In genomic region chr2:71330585-71331330, GRCh38 we compare ENCODE assay signal across 8 cellular contexts. TPM values are rescaled to one million over a fixed set of nuclear protein-coding genes. Genes with fewer than 3 reads are reported as not detected.
DNase-seq lines count a peak whose midpoint lies in the region; ATAC-seq and TF ChIP-seq lines count a peak whose summit lies in the region.

No MANE protein-coding gene starts in this region.

- no peaks in the 10 kb centered on the region for H3K9me3 Mint-ChIP-seq in activated T-cell treated with anti-CD3 and anti-CD28 coated beads, Interleukin-2, amount 50 U/mL, for 24 hours
- no peaks in the 10 kb centered on the region for H3K9me3 Mint-ChIP-seq in activated CD4-positive, alpha-beta memory T cell treated with anti-CD3 and anti-CD28 coated beads for 36 hours

- POLR2A ChIA-PET in activated CD4-positive, alpha-beta memory T cell treated with anti-CD3 and anti-CD28 coated beads for 36 hours (lab: Charles Lee), result interaction anchor here (1.3 to 2.3 kb wide), 2 partner anchors 22 to 104 kb away, joined by 5 to 10 read pairs; partner anchors contain the start of gene PAIP2B

- no peak overlapping the region for H3K27ac Mint-ChIP-seq in activated T-cell treated with anti-CD3 and anti-CD28 coated beads, Interleukin-2, amount 50 U/mL, for 24 hours
- H3K27ac Mint-ChIP-seq in activated CD4-positive, alpha-beta memory T cell treated with anti-CD3 and anti-CD28 coated beads for 36 hours, result no peak overlapping the region

- intact Hi-C loops in activated CD4-positive, alpha-beta memory T cell treated with anti-CD3 and anti-CD28 coated beads for 36 hours (cut with micrococcal nuclease), result loop anchor here (1.0 kb wide), 2 partner anchors 103 to 262 kb away; partner anchors contain the start of genes NAGK and PAIP2B

- H3K36me3 ChIP-seq in iPS-20b (ENCODE audit: insufficient read depth, low read depth, low read length) (peaks cover 13% of the 10 kb centered on the region; the same call in 1 of the 2 replicates), thoracic aorta (no peaks in the 10 kb centered on the region)

- H3K4me3 ChIP-seq in iPS-20b (ENCODE audit: low read length), result peak overlapping the region; percentile 43; the same call in 1 of the 2 replicates
- H3K4me3 ChIP-seq in thoracic aorta, result peak overlapping the region; percentile 91

- no peak overlapping the region for H3K9ac ChIP-seq in iPS-20b (ENCODE audit: low read depth, low read length)

- ATAC-seq in thoracic aorta (ENCODE audit: insufficient number of reproducible peaks, low FRiP score, low read depth) (no peak), GM21423 (IDR thresholded peaks at IDR 0.05; ENCODE audit: unreplicated experiment) (no peak)

- H3K36me3 Mint-ChIP-seq in activated T-cell treated with anti-CD3 and anti-CD28 coated beads, Interleukin-2, amount 50 U/mL, for 24 hours (ENCODE audit: low read depth), result peaks cover 35% of the 10 kb centered on the region
- peaks cover 14% of the 10 kb centered on the region for H3K36me3 Mint-ChIP-seq in activated CD4-positive, alpha-beta memory T cell treated with anti-CD3 and anti-CD28 coated beads for 36 hours

- CTCF ChIA-PET in activated CD4-positive, alpha-beta memory T cell treated with anti-CD3 and anti-CD28 coated beads for 36 hours (lab: Charles Lee), result interaction anchor here (0.9 to 3.4 kb wide), 13 partner anchors 18 to 307 kb away, joined by 3 to 30 read pairs (median 4); partner anchors contain the start of gene PAIP2B

- H3K27me3 ChIP-seq in iPS-20b (ENCODE audit: insufficient read depth, low read length) (no peaks in the 10 kb centered on the region), thoracic aorta (replicated peaks; ENCODE audit: insufficient read depth) (no peaks in the 10 kb centered on the region)

- H3K27me3 Mint-ChIP-seq in activated T-cell treated with anti-CD3 and anti-CD28 coated beads, Interleukin-2, amount 50 U/mL, for 24 hours, result peaks cover 8% of the 10 kb centered on the region
- H3K27me3 Mint-ChIP-seq in activated CD4-positive, alpha-beta memory T cell treated with anti-CD3 and anti-CD28 coated beads for 36 hours, result peaks cover 2% of the 10 kb centered on the region

- H3K4me1 ChIP-seq in iPS-20b (ENCODE audit: insufficient read depth, low read length) (peaks cover 14% of the 10 kb centered on the region; the same call in 1 of the 2 replicates), thoracic aorta (ENCODE audit: control insufficient read depth in 1 of 2, low read depth in 2 of 2) (peaks cover 12 to 27% of the 10 kb centered on the region in 2 donors)

- peak overlapping the region; percentile 98 for H3K4me3 Mint-ChIP-seq in activated T-cell treated with anti-CD3 and anti-CD28 coated beads, Interleukin-2, amount 50 U/mL, for 24 hours
- peak overlapping the region; percentile 94 for H3K4me3 Mint-ChIP-seq in activated CD4-positive, alpha-beta memory T cell treated with anti-CD3 and anti-CD28 coated beads for 36 hours

- TF ChIP-seq CTCF in thoracic aorta (IDR thresholded peaks at IDR 0.05), result no peak

- H3K9me3 ChIP-seq in iPS-20b (ENCODE audit: insufficient read depth, low read depth, low read length), result no peaks in the 10 kb centered on the region
- no peaks in the 10 kb centered on the region for H3K9me3 ChIP-seq in thoracic aorta

- H3K4me1 Mint-ChIP-seq in activated T-cell treated with anti-CD3 and anti-CD28 coated beads, Interleukin-2, amount 50 U/mL, for 24 hours (ENCODE audit: low read depth), result peaks cover 30% of the 10 kb centered on the region
- H3K4me1 Mint-ChIP-seq in activated CD4-positive, alpha-beta memory T cell treated with anti-CD3 and anti-CD28 coated beads for 36 hours (ENCODE audit: low read depth), result peaks cover 25% of the 10 kb centered on the region

- H3K27ac ChIP-seq in iPS-20b (ENCODE audit: low read length), result no peak overlapping the region
- H3K27ac ChIP-seq in thoracic aorta, result peak overlapping the region in 1 of 2 donors; percentile 90

- no peak for DNase-seq in activated T-cell treated with anti-CD3 and anti-CD28 coated beads, Interleukin-2, amount 50 U/mL, for 24 hours
- no peak for DNase-seq in activated T-cell treated with anti-CD3 and anti-CD28 coated beads for 4 hours
- no peak for DNase-seq in activated CD4-positive, alpha-beta memory T cell treated with anti-CD3 and anti-CD28 coated beads for 36 hours
- DNase-seq in thoracic aorta (ENCODE audit: low spot score), result no peak
- DNase-seq in stimulated activated CD4-positive, alpha-beta T cell treated with anti-CD3 and anti-CD28 coated beads, Interleukin-2, amount 100 ng/mL, for 24 hours, result no peak
- no peak for DNase-seq in SKM-1 (lab: John Stamatoyannopoulos, UW; ENCODE audit: unreplicated experiment)

RNA-seq across cellular contexts. Expression of gene ZNF638, which starts 0.8 kb away (rescaled TPM):
- total RNA-seq in activated CD4-positive, alpha-beta memory T cell treated with anti-CD3 and anti-CD28 coated beads for 36 hours, result 10 to 100 TPM; 74.2 to 87.4 TPM
- 100 to 1,000 TPM; 162 to 230 TPM for total RNA-seq in thoracic aorta
